Comparison of ENCODE assay signal across 1 cellular context in genomic region chr15:50786468-50786867, GRCh38.
TF ChIP-seq lines count a peak whose summit lies in the region.

No MANE protein-coding gene starts in this region.

TF ChIP-seq in HEK293, 187 proteins besides CTCF, POLR2A, EP300 and RAD21 (continued from another document):
- TF ChIP-seq ZNF18 (tag by site-specific recombination; IDR thresholded peaks at IDR 0.05) (no peak), ZNF692 (tag by site-specific recombination; IDR thresholded peaks at IDR 0.05) (no peak)
